13 cellular contexts compared by ENCODE assay signal in the genomic region with DNA sequence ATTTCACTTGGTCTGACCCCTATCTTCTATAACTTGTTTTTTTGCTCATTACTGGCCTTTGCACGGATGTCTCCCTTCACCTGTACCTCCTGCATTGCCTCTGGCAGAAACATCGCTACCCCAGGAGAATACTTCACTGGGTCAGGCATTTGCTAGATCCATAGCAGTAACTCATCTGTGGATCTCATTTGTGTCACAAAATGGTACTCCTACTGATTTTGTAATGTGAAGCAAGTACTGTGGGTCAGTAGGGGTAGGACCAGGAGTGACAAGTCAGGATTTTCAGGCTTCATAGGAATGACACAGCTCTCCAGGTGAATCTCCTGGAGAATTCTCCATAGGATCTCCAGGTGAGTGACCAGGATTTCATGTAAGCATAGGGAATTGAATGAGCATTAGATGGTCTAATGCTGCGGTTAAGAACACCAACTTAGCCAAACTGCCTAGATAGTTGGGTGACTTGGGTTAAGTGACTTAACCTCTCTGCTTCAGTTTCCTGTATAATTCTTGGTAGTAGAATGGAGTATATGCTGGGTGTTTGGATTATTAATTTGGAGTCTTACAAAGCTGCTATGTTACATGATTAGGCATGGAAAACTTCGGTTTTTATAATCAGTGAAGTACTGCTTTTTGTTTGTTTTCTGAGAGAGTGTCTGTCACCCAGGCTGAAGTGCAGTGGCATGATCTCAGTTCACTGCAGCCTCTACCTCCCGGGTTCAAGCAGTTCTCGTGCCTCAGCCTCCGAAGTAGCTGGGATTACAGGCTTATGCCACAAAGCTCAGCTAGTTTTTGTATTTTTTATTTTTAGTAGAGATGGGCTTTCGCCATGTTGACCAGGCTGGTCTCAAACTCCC. TPM values are rescaled to one million over a fixed set of nuclear protein-coding genes. Genes with fewer than 3 reads are reported as not detected.
DNase-seq lines count a peak whose midpoint lies in the region; ATAC-seq and TF ChIP-seq lines count a peak whose summit lies in the region.
"Had no signal": no experiment of that assay in that cellular context is flagged by ENCODE, and none has a peak within 500 bp of the region (broad histone marks: within the 10 kb centered on the region; RNA-seq: fewer than 3 reads in every experiment).

No MANE protein-coding gene starts in this region.

- CTCF ChIA-PET in Caco-2 (lab: Charles Lee), result no interaction called here

- intact Hi-C loops in Caco-2 (cut with micrococcal nuclease; ENCODE audit: unreplicated experiment), result no loop called here

- no peak for TF ChIP-seq CTCF in Caco-2 (IDR thresholded peaks at IDR 0.05; ENCODE audit: insufficient read depth in 1 of 2, low read depth in 1 of 2, low read length in 1 of 2, severe bottlenecking in 1 of 2, unreplicated experiment in 1 of 2)
- TF ChIP-seq CTCF in RWPE2 (IDR thresholded peaks at IDR 0.05; ENCODE audit: poor library complexity, severe bottlenecking), result no peak
- TF ChIP-seq CTCF in endodermal cell (conservative IDR thresholded peaks at IDR 0.05), result no peak
- no peak for TF ChIP-seq CTCF in Peyer's patch (IDR thresholded peaks at IDR 0.05)

- no peaks in the 10 kb centered on the region for H3K27me3 ChIP-seq in Caco-2 (replicated peaks; ENCODE audit: control insufficient read depth, insufficient read depth, low read length)
- H3K27me3 ChIP-seq in RWPE2 (ENCODE audit: insufficient read depth, poor library complexity, severe bottlenecking), result no peaks in the 10 kb centered on the region
- no peaks in the 10 kb centered on the region for H3K27me3 ChIP-seq in endodermal cell (ENCODE audit: control insufficient read depth, insufficient read depth, low read length, poor library complexity, severe bottlenecking)
- H3K27me3 ChIP-seq in Peyer's patch, result no peaks in the 10 kb centered on the region
- H3K27me3 ChIP-seq: neutrophil, testis had no signal

- H3K36me3 ChIP-seq in Caco-2 (ENCODE audit: control insufficient read depth, insufficient read depth, low read length), result peaks cover 12% of the 10 kb centered on the region
- H3K36me3 ChIP-seq in RWPE2 (ENCODE audit: low read depth), result peaks cover 86% of the 10 kb centered on the region
- peaks cover 62% of the 10 kb centered on the region for H3K36me3 ChIP-seq in endodermal cell (ENCODE audit: control insufficient read depth, insufficient read depth, low read length)
- H3K36me3 ChIP-seq in Peyer's patch, result peaks cover 0 to 56% (median 0%) of the 10 kb centered on the region in 3 donors

- H3K27ac Mint-ChIP-seq in Caco-2 (ENCODE audit: unreplicated experiment) (no peak overlapping the region), endodermal cell (peak overlapping the region; percentile 29)

- peak overlapping the region; percentile 18 for H3K4me3 Mint-ChIP-seq in Caco-2 (ENCODE audit: unreplicated experiment)
- no peak overlapping the region for H3K4me3 Mint-ChIP-seq in endodermal cell

- H3K4me3 ChIP-seq in Caco-2 (ENCODE audit: low read depth, low read length) (no peak overlapping the region), RWPE2 (ENCODE audit: severe bottlenecking) (no peak overlapping the region), endodermal cell (ENCODE audit: low read length) (peak overlapping the region; percentile 99), Peyer's patch (no peak overlapping the region)
- H3K4me3 ChIP-seq: lower lobe of right lung, smooth muscle cell, testis had no signal

- TF ChIP-seq POLR2A in Peyer's patch (IDR thresholded peaks at IDR 0.05), result no peak

- no peak for ATAC-seq in RWPE2 (ENCODE audit: low read depth)
- ATAC-seq in HG02840 (IDR thresholded peaks at IDR 0.05; ENCODE audit: low FRiP score, unreplicated experiment), result no peak
- ATAC-seq: lower lobe of right lung had no signal

- peaks cover 15% of the 10 kb centered on the region; the same call in 1 of the 2 replicates for H3K4me1 ChIP-seq in Caco-2
- H3K4me1 ChIP-seq in RWPE2 (ENCODE audit: insufficient read depth, poor library complexity, severe bottlenecking), result peaks cover 16% of the 10 kb centered on the region
- H3K4me1 ChIP-seq in endodermal cell (ENCODE audit: control insufficient read depth, insufficient read depth, low read length), result no peaks in the 10 kb centered on the region
- peaks cover 0 to 25% (median 3%) of the 10 kb centered on the region in 4 donors for H3K4me1 ChIP-seq in Peyer's patch

- H3K27ac ChIP-seq in RWPE2 (ENCODE audit: poor library complexity, severe bottlenecking), result peak overlapping the region; percentile 7
- H3K27ac ChIP-seq in endodermal cell (ENCODE audit: low read depth, low read length), result no peak overlapping the region
- no peak overlapping the region for H3K27ac ChIP-seq in Peyer's patch
- H3K27ac ChIP-seq: lower lobe of right lung, neutrophil had no signal

- H3K9me3 ChIP-seq in Caco-2 (no peaks in the 10 kb centered on the region), RWPE2 (ENCODE audit: severe bottlenecking) (no peaks in the 10 kb centered on the region), endodermal cell (ENCODE audit: control insufficient read depth, low read length) (no peaks in the 10 kb centered on the region), Peyer's patch (no peaks in the 10 kb centered on the region)
- H3K9me3 ChIP-seq: lower lobe of right lung, neutrophil, testis had no signal

- H3K4me1 Mint-ChIP-seq in Caco-2 (ENCODE audit: low read depth, unreplicated experiment) (peaks cover 21% of the 10 kb centered on the region), endodermal cell (peaks cover 28% of the 10 kb centered on the region)

- H3K9ac ChIP-seq in endodermal cell (ENCODE audit: extremely low read depth, low read length, poor library complexity, severe bottlenecking), result no peak overlapping the region

- H3K27me3 Mint-ChIP-seq in Caco-2 (ENCODE audit: insufficient read depth, unreplicated experiment) (no peaks in the 10 kb centered on the region), endodermal cell (ENCODE audit: insufficient read depth) (no peaks in the 10 kb centered on the region)

- 90 to 93% methylated on average over 7 to 8 of the region's 8 CpGs for WGBS in endodermal cell (ENCODE audit: insufficient coverage in 1 of 2, insufficient read length in 1 of 2), 2 experiments

- POLR2A ChIA-PET in Caco-2 (lab: Charles Lee), result no interaction called here

- H3K9me3 Mint-ChIP-seq in Caco-2 (ENCODE audit: unreplicated experiment) (no peaks in the 10 kb centered on the region), endodermal cell (no peaks in the 10 kb centered on the region)

- BruUV-seq in Caco-2 (replicated peaks; lab: Mats Ljungman, UMichigan), result no TSS peak

- H3K36me3 Mint-ChIP-seq in Caco-2 (ENCODE audit: insufficient read depth, unreplicated experiment) (peaks cover 100% of the 10 kb centered on the region), endodermal cell (ENCODE audit: low read depth) (peaks cover 72% of the 10 kb centered on the region)

- DNase-seq in DMS 273 (lab: John Stamatoyannopoulos, UW; ENCODE audit: unreplicated experiment) (peak; percentile 36), DMS 273 treated with DMSO at 0.1 percent for 48 hours (lab: John Stamatoyannopoulos, UW) (no peak), Caco-2 (no peak), RWPE2 (ENCODE audit: low spot score) (no peak), endodermal cell (no peak), Peyer's patch (no peak), NCI-H446 (lab: John Stamatoyannopoulos, UW) (no peak)
- DNase-seq: lower lobe of right lung, NCI-H510A treated with DMSO at 0.1 percent for 48 hours, testis had no signal

RNA-seq across cellular contexts. Expression of gene RPL37A, which starts 4.4 kb away (rescaled TPM):
- total RNA-seq in Caco-2 (2022) (2,873 and 2,887 TPM in 2 replicates), endodermal cell (1,000 to 10,000 TPM; 2,589 to 2,765 TPM), Peyer's patch (1,000 to 10,000 TPM in 1 of 4 donors, 100 to 1,000 TPM in 3; 366 to 1,381 (median 655) TPM)
- 1,971 TPM for polyA plus RNA-seq in endodermal cell (2013, experiment 1 of 2)
- 1,927 TPM for polyA plus RNA-seq in endodermal cell (2013, experiment 2 of 2)
